10 cellular contexts compared by ENCODE assay signal in the genomic region with DNA sequence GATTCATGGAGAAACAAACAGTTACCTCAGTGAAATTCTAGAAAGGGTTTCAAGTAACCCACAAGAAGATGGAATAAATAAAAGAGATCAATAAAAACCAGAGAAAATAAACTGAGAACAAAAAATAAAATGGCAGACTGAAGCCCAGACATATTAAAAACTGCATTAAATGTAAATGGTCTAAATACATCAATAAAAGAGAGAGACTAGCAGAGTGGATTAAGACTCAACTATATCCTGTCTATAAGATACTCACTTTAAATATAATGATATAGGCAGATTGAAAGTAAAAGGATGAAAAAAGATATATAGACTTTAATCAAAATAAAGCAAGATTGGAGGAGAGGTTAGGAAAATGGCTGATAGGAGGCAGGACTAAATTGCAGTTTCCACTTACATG. TPM values are rescaled to one million over a fixed set of nuclear protein-coding genes. Genes with fewer than 3 reads are reported as not detected.
"Had no signal": no experiment of that assay in that cellular context is flagged by ENCODE, and none has a peak within 500 bp of the region (broad histone marks: within the 10 kb centered on the region; RNA-seq: fewer than 3 reads in every experiment).

No MANE protein-coding gene starts in this region.

- DNase-seq: IMR-90, KBM-7, KG1 had no signal

- H3K4me1 Mint-ChIP-seq: IgD-negative memory B cell had no signal

- H3K4me3 Mint-ChIP-seq: IgD-negative memory B cell had no signal

- FAIRE-seq: HepG2, HTR-8/SVneo had no signal

- H3K27ac Mint-ChIP-seq: IgD-negative memory B cell had no signal

- ATAC-seq: HepG2 had no signal

- H3K9ac ChIP-seq: KMS-11 had no signal

- H3K4me2 ChIP-seq: KMS-11 had no signal

- H3K27ac ChIP-seq: HL-60, KMS-11 had no signal

RNA-seq across cellular contexts. Expression of gene EBF3, which starts 18.8 kb away (rescaled TPM):
- total RNA-seq: HepG2, HT-29, HT1080 had no signal
- polyA plus RNA-seq: HepG2, IgD-negative memory B cell had no signal
